ENCODE assay signal across 23 cellular contexts in genomic region chr9:126620478-126620877, GRCh38. TPM values are rescaled to one million over a fixed set of nuclear protein-coding genes. Genes with fewer than 3 reads are reported as not detected.
"Had no signal": no experiment of that assay in that cellular context is flagged by ENCODE, and none has a peak within 500 bp of the region (broad histone marks: within the 10 kb centered on the region; RNA-seq: fewer than 3 reads in every experiment).

No MANE protein-coding gene starts in this region.

- H3K4me3 ChIP-seq: SJSA1 had no signal

- H3K4me3 Mint-ChIP-seq: activated B cell treated with CpG ODN at 0.5 μM for 24 hours; activated CD4-positive, alpha-beta T cell treated with anti-CD3 and anti-CD28 coated beads, Interleukin-2, amount 10 ng/mL, durations not matched to agents 24 days and 14 days; activated CD8-positive, alpha-beta memory T cell treated with anti-CD3 and anti-CD28 coated beads, Interleukin-2, amount 10 ng/mL, durations not matched to agents 7 days and 5 days; activated naive CD4-positive, alpha-beta T cell treated with anti-CD3 and anti-CD28 coated beads, Interleukin-2, amount 50 U/mL, for 24 hours; activated T-cell treated with anti-CD3 and anti-CD28 coated beads, Interleukin-2, amount 50 U/mL, for 24 hours; activated T-helper 1 cell treated with anti-CD3 and anti-CD28 coated beads, Interleukin-12 subunit alpha, Interleukin-12 subunit beta, Interleukin-2, Interleukin-4 antibody, amounts not matched to agents 30 ng/mL and 10 ng/mL and 1 ng/mL, durations not matched to agents 14 hours and 24 hours and 36 hours; T-helper 1 cell treated with Interleukin-12 subunit alpha and Interleukin-12 subunit beta and Interleukin-4 antibody, amounts not matched to agents 30 μg/mL and 1 μg/mL, for 36 hours had no signal

- H3K9me3 Mint-ChIP-seq: activated B cell treated with CpG ODN at 0.5 μM for 24 hours; activated CD4-positive, alpha-beta T cell treated with anti-CD3 and anti-CD28 coated beads, Interleukin-2, amount 10 ng/mL, durations not matched to agents 24 days and 14 days; activated naive CD4-positive, alpha-beta T cell treated with anti-CD3 and anti-CD28 coated beads, Interleukin-2, amount 50 U/mL, for 24 hours; activated T-cell treated with anti-CD3 and anti-CD28 coated beads, Interleukin-2, amount 50 U/mL, for 24 hours; activated T-helper 1 cell treated with anti-CD3 and anti-CD28 coated beads, Interleukin-12 subunit alpha, Interleukin-12 subunit beta, Interleukin-2, Interleukin-4 antibody, amounts not matched to agents 30 ng/mL and 10 ng/mL and 1 ng/mL, durations not matched to agents 14 hours and 24 hours and 36 hours; T-helper 1 cell treated with Interleukin-12 subunit alpha and Interleukin-12 subunit beta and Interleukin-4 antibody, amounts not matched to agents 30 μg/mL and 1 μg/mL, for 36 hours had no signal

- H3K9me3 ChIP-seq: SJSA1 had no signal

- H3K27ac Mint-ChIP-seq: activated B cell treated with CpG ODN at 0.5 μM for 24 hours; activated CD4-positive, alpha-beta T cell treated with anti-CD3 and anti-CD28 coated beads, Interleukin-2, amount 10 ng/mL, durations not matched to agents 24 days and 14 days; activated CD8-positive, alpha-beta memory T cell treated with anti-CD3 and anti-CD28 coated beads, Interleukin-2, amount 10 ng/mL, durations not matched to agents 7 days and 5 days; activated T-cell treated with anti-CD3 and anti-CD28 coated beads, Interleukin-2, amount 50 U/mL, for 24 hours; activated T-helper 1 cell treated with anti-CD3 and anti-CD28 coated beads, Interleukin-12 subunit alpha, Interleukin-12 subunit beta, Interleukin-2, Interleukin-4 antibody, amounts not matched to agents 30 ng/mL and 10 ng/mL and 1 ng/mL, durations not matched to agents 14 hours and 24 hours and 36 hours; T-helper 1 cell treated with Interleukin-12 subunit alpha and Interleukin-12 subunit beta and Interleukin-4 antibody, amounts not matched to agents 30 μg/mL and 1 μg/mL, for 36 hours had no signal

- ATAC-seq: activated CD8-positive, alpha-beta memory T cell treated with anti-CD3 and anti-CD28 coated beads, Interleukin-2, amount 10 ng/mL, durations not matched to agents 7 days and 5 days; PC-3; SK-N-SH treated with all-trans-retinoic acid at 6 μM for 48 hours had no signal

- H3K36me3 ChIP-seq: SJSA1 had no signal

- H3K36me3 Mint-ChIP-seq: activated CD8-positive, alpha-beta memory T cell treated with anti-CD3 and anti-CD28 coated beads, Interleukin-2, amount 10 ng/mL, durations not matched to agents 7 days and 5 days; activated naive CD4-positive, alpha-beta T cell treated with anti-CD3 and anti-CD28 coated beads, Interleukin-2, amount 50 U/mL, for 24 hours had no signal

- H3K27ac ChIP-seq: SJSA1 had no signal

- DNase-seq: activated B cell treated with CpG ODN at 0.5 μM for 24 hours; activated CD4-positive, alpha-beta T cell treated with anti-CD3 and anti-CD28 coated beads for 1 hour; activated CD4-positive, alpha-beta T cell treated with anti-CD3 and anti-CD28 coated beads, Interleukin-2, amount 10 ng/mL, durations not matched to agents 24 days and 14 days; activated CD4-positive, alpha-beta T cell treated with anti-CD3 and anti-CD28 coated beads, Interleukin-2, amount 50 U/mL, for 48 hours; activated CD8-positive, alpha-beta memory T cell treated with anti-CD3 and anti-CD28 coated beads, Interleukin-2, amount 10 ng/mL, durations not matched to agents 7 days and 5 days; activated effector memory CD4-positive, alpha-beta T cell treated with Interleukin-2 at 50 U/mL for 16 hours; activated naive CD4-positive, alpha-beta T cell; activated T-cell treated with anti-CD3 and anti-CD28 coated beads, Interleukin-2, amount 50 U/mL, for 24 hours; Kasumi-1; KBM-7; NCI-H146; NCI-H187 treated with DMSO at 0.1 percent for 48 hours; NCI-H2081 treated with DMSO at 0.1 percent for 48 hours; NCI-H446; NCI-H524; PC-3; SHP77; T-helper 9 cell had no signal

- H3K4me1 Mint-ChIP-seq: activated CD4-positive, alpha-beta T cell treated with anti-CD3 and anti-CD28 coated beads, Interleukin-2, amount 10 ng/mL, durations not matched to agents 24 days and 14 days had no signal

RNA-seq across cellular contexts. Expression of gene LMX1B, which starts 6.8 kb away (rescaled TPM):
- total RNA-seq: activated B cell treated with CpG ODN at 0.5 μM for 24 hours; activated CD4-positive, alpha-beta T cell treated with anti-CD3 and anti-CD28 coated beads, Interleukin-2, amount 10 ng/mL, durations not matched to agents 24 days and 14 days; activated CD8-positive, alpha-beta memory T cell treated with anti-CD3 and anti-CD28 coated beads, Interleukin-2, amount 10 ng/mL, durations not matched to agents 7 days and 5 days; activated T-helper 1 cell treated with anti-CD3 and anti-CD28 coated beads, Interleukin-12 subunit alpha, Interleukin-12 subunit beta, Interleukin-2, Interleukin-4 antibody, amounts not matched to agents 30 ng/mL and 10 ng/mL and 1 ng/mL, durations not matched to agents 14 hours and 24 hours and 36 hours; SJSA1 had no signal
